8 cellular contexts compared by ENCODE assay signal in genomic region chr1:171841931-171842723, GRCh38. TPM values are rescaled to one million over a fixed set of nuclear protein-coding genes. Genes with fewer than 3 reads are reported as not detected.
DNase-seq lines count a peak whose midpoint lies in the region; ATAC-seq and TF ChIP-seq lines count a peak whose summit lies in the region.

No MANE protein-coding gene starts in this region.

- H4K91ac ChIP-seq in neuronal stem cell (ENCODE audit: low read depth, low read length, poor library complexity) = no peak overlapping the region

- H2AK5ac ChIP-seq in neuronal stem cell (ENCODE audit: low read depth, low read length) = no peak overlapping the region

- no peak overlapping the region for H3K14ac ChIP-seq in neuronal stem cell (ENCODE audit: low read length)

- H3K27ac ChIP-seq in CD8-positive, alpha-beta memory T cell (ENCODE audit: low read depth, low read length) = no peak overlapping the region
- no peak overlapping the region for H3K27ac ChIP-seq in neuronal stem cell (replicated peaks; ENCODE audit: low read length)

- H3K18ac ChIP-seq in neuronal stem cell (ENCODE audit: low read length) = peak overlapping the region; percentile 79

- peaks cover 19% of the 10 kb centered on the region for H3K27me3 ChIP-seq in CD8-positive, alpha-beta memory T cell (ENCODE audit: insufficient read depth, low read length, poor library complexity, severe bottlenecking)
- H3K27me3 ChIP-seq in neuronal stem cell (ENCODE audit: control insufficient read depth in 3 of 3, insufficient read depth in 3 of 3, low read depth in 1 of 3, low read length in 3 of 3) = peaks cover 0 to 50% (median 7%) of the 10 kb centered on the region in 3 experiments

- H3K27me3 Mint-ChIP-seq in CD8-positive, alpha-beta memory T cell = peaks cover 14 to 26% of the 10 kb centered on the region in 2 donors

- peaks cover 14 to 16% (median 16%) of the 10 kb centered on the region in 3 donors for H3K4me1 Mint-ChIP-seq in CD8-positive, alpha-beta memory T cell

- H3K4me1 ChIP-seq in CD8-positive, alpha-beta memory T cell (ENCODE audit: insufficient read depth, low read length) = peaks cover 9% of the 10 kb centered on the region
- H3K4me1 ChIP-seq in neuronal stem cell (ENCODE audit: control insufficient read depth in 2 of 2, insufficient read depth in 1 of 2, low read depth in 1 of 2, low read length in 2 of 2) = peaks cover 0 to 3% of the 10 kb centered on the region in 2 donors

- H3K9me3 ChIP-seq in CD8-positive, alpha-beta memory T cell (ENCODE audit: low read length) = no peaks in the 10 kb centered on the region
- peaks cover 0 to 3% of the 10 kb centered on the region in 2 donors for H3K9me3 ChIP-seq in neuronal stem cell (replicated peaks in 1 of 2; ENCODE audit: control insufficient read depth in 2 of 2, insufficient read depth in 1 of 2, low read depth in 1 of 2, low read length in 2 of 2)

- no peaks in the 10 kb centered on the region for H3K9me3 Mint-ChIP-seq in CD8-positive, alpha-beta memory T cell

- H3K27ac Mint-ChIP-seq in CD8-positive, alpha-beta memory T cell = peak overlapping the region in 6 of 8 donors; percentile 52 to 82 (median 70)

- ATAC-seq in GM21619 (IDR thresholded peaks at IDR 0.05; ENCODE audit: unreplicated experiment) (no peak), HG03460 (IDR thresholded peaks at IDR 0.05; ENCODE audit: unreplicated experiment) (no peak)

- POLR2A ChIA-PET in CD8-positive, alpha-beta memory T cell (lab: Charles Lee) = interaction anchor here (0.6 to 1.5 kb wide), 5 partner anchors 25 to 1977 kb away, joined by 3 to 5 read pairs (median 3); partner anchors contain the start of gene VAMP4

- H2BK12ac ChIP-seq in neuronal stem cell (ENCODE audit: low read length) = peak overlapping the region; percentile 10

- no peak overlapping the region for H3K4ac ChIP-seq in neuronal stem cell (ENCODE audit: low read length)

- no peaks in the 10 kb centered on the region for H3K36me3 ChIP-seq in CD8-positive, alpha-beta memory T cell (ENCODE audit: insufficient read depth, low read length)
- H3K36me3 ChIP-seq in neuronal stem cell (replicated peaks in 1 of 2; ENCODE audit: control insufficient read depth in 2 of 2, insufficient read depth in 2 of 2, low read length in 2 of 2) = no peaks in the 10 kb centered on the region

- H2AFZ ChIP-seq in neuronal stem cell (ENCODE audit: low read length) = peak overlapping the region; percentile 100

- peaks cover 0 to 1% (median 0%) of the 10 kb centered on the region in 3 donors for H3K36me3 Mint-ChIP-seq in CD8-positive, alpha-beta memory T cell

- H2BK120ac ChIP-seq in neuronal stem cell (ENCODE audit: low read depth, low read length) = no peak overlapping the region

- H3K23ac ChIP-seq in neuronal stem cell (ENCODE audit: low read depth, low read length, poor library complexity) = peak overlapping the region; percentile 80

- DNase-seq in CD8-positive, alpha-beta memory T cell = peak in 4 of 5 donors; percentile 1 to 52 (median 8)
- DNase-seq in HPDE6-E6E7 (ENCODE audit: extremely low spot score) (peak; percentile 31), foreskin fibroblast (peak in 1 of 2 donors; percentile 35), neuronal stem cell (ENCODE audit: low spot score) (peak; percentile 29), GF-D8 (lab: John Stamatoyannopoulos, UW) (no peak)
- peak; percentile 31 for DNase-seq in activated T-cell treated with anti-CD3 and anti-CD28 coated beads, Interleukin-2, amount 50 U/mL, for 1 hour

- CTCF ChIA-PET in CD8-positive, alpha-beta memory T cell (lab: Charles Lee) = interaction anchor here (0.8 to 1.4 kb wide), 4 partner anchors 10 to 123 kb away, joined by 3 to 4 read pairs (median 3); no protein-coding TSS in a partner anchor

- TF ChIP-seq CTCF in foreskin fibroblast (IDR thresholded peaks at IDR 0.05; ENCODE audit: low read depth, low read length) = no peak

- H3K9ac ChIP-seq in neuronal stem cell (ENCODE audit: low read depth, low read length, poor library complexity) = peak overlapping the region; percentile 92

- no peaks in the 10 kb centered on the region for H3K79me1 ChIP-seq in neuronal stem cell (ENCODE audit: low read depth, low read length)

- peak overlapping the region; percentile 83 to 90 (median 88) for H3K4me3 Mint-ChIP-seq in CD8-positive, alpha-beta memory T cell

- no peak overlapping the region for H2BK15ac ChIP-seq in neuronal stem cell (ENCODE audit: low read length)

- peak overlapping the region; percentile 86 for H3K4me3 ChIP-seq in CD8-positive, alpha-beta memory T cell (ENCODE audit: low read length)
- H3K4me3 ChIP-seq in foreskin fibroblast (ENCODE audit: low read depth in 1 of 2, low read length in 2 of 2) = peak overlapping the region; percentile 63 to 81
- H3K4me3 ChIP-seq in neuronal stem cell (ENCODE audit: low read length in 2 of 2) = peak overlapping the region; percentile 67 to 97

- H3K4me2 ChIP-seq in neuronal stem cell (ENCODE audit: insufficient read depth, low read length, poor library complexity, severe bottlenecking) = peak overlapping the region; percentile 90

- no peak overlapping the region for H2BK5ac ChIP-seq in neuronal stem cell (ENCODE audit: low read length)

- no CpG with 5 or more reads among the region's 40 CpGs for WGBS in neuronal stem cell (ENCODE audit: extremely low coverage in 2 of 2, insufficient read length in 2 of 2, insufficient replicate concordance in 1 of 2), 2 donors

- H4K8ac ChIP-seq in neuronal stem cell (ENCODE audit: low read depth, low read length) = no peak overlapping the region

RNA-seq across cellular contexts. Expression of gene DNM3, which starts 0.8 kb away (rescaled TPM):
- under 1 TPM; 0.59 to 0.64 TPM for total RNA-seq in CD8-positive, alpha-beta memory T cell
- polyA plus RNA-seq in CD8-positive, alpha-beta memory T cell = 0.29 TPM
- 0.59 TPM for polyA plus RNA-seq in neuronal stem cell (2013, experiment 1 of 2)
- 0.76 TPM for polyA plus RNA-seq in neuronal stem cell (2013, experiment 2 of 2)
